10 cellular contexts compared by ENCODE assay signal in the genomic region with DNA sequence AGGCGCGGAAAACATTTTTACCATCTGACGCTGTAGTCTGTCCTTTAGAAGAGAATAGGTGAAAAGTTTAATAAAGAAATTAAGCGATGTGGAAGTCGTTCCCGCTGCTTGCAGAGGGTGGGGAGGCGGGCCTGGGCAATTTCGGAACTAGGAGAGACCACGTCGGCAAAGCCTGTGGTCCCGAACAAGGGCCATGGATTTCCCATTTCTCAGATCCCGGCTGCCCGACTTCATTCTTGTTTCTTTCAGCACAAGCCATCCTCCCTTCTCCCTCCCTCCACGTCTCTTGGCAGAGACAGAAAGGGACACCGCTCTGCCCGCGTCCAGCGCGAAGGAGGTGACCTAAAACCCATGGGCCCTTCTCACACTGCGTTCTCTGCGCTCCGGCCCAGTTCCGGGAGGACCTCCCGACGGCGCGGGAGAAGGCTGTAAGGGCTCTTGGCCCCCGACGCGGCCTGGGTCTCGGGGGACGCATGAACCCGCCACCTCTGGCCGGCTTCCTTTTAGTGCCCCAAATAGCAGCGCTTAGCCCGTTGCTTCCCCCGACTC.
DNase-seq lines count a peak whose midpoint lies in the region; ATAC-seq lines count a peak whose summit lies in the region.
"Had no signal": no experiment of that assay in that cellular context is flagged by ENCODE, and none has a peak within 500 bp of the region (broad histone marks: within the 10 kb centered on the region; RNA-seq: fewer than 3 reads in every experiment).

No MANE protein-coding gene starts in this region.

- H3K4me1 ChIP-seq in duodenal mucosa (ENCODE audit: control insufficient read depth in 1 of 2, insufficient read depth in 2 of 2, low read length in 2 of 2) (peaks cover 34 to 46% of the 10 kb centered on the region in 2 donors), mucosa of stomach (ENCODE audit: control insufficient read depth, insufficient read depth, low read length) (peaks cover 43% of the 10 kb centered on the region)

- H3K27me3 ChIP-seq in duodenal mucosa (ENCODE audit: control insufficient read depth in 1 of 2, insufficient read depth in 2 of 2, low read length in 2 of 2): peaks cover 36 to 45% of the 10 kb centered on the region in 2 donors
- peaks cover 54% of the 10 kb centered on the region for H3K27me3 ChIP-seq in mucosa of stomach (ENCODE audit: control insufficient read depth, insufficient read depth, low read length)

- H3K27me3 Mint-ChIP-seq in stimulated activated naive CD8-positive, alpha-beta T cell treated with anti-CD3 and anti-CD28 coated beads, Interleukin-15, Interleukin-2, amounts not matched to agents 100 ng/mL and 50 ng/mL, for 24 hours: peaks cover 39% of the 10 kb centered on the region

- no peaks in the 10 kb centered on the region for H3K9me3 Mint-ChIP-seq in stimulated activated naive CD8-positive, alpha-beta T cell treated with anti-CD3 and anti-CD28 coated beads, Interleukin-15, Interleukin-2, amounts not matched to agents 100 ng/mL and 50 ng/mL, for 24 hours

- H3K9ac ChIP-seq in duodenal mucosa (ENCODE audit: low read depth in 1 of 2, low read length in 2 of 2) (peak overlapping the region; percentile 6 to 60), mucosa of stomach (ENCODE audit: low read length) (peak overlapping the region; percentile 50)

- H3K27ac Mint-ChIP-seq in stimulated activated naive CD8-positive, alpha-beta T cell treated with anti-CD3 and anti-CD28 coated beads, Interleukin-15, Interleukin-2, amounts not matched to agents 100 ng/mL and 50 ng/mL, for 24 hours: peak overlapping the region; percentile 79

- H3K4me1 Mint-ChIP-seq in stimulated activated naive CD8-positive, alpha-beta T cell treated with anti-CD3 and anti-CD28 coated beads, Interleukin-15, Interleukin-2, amounts not matched to agents 100 ng/mL and 50 ng/mL, for 24 hours (ENCODE audit: low read depth): peaks cover 57% of the 10 kb centered on the region

- H3K4me3 ChIP-seq in duodenal mucosa (ENCODE audit: low read depth in 1 of 2, low read length in 2 of 2) (peak overlapping the region; percentile 65 to 75), mucosa of stomach (ENCODE audit: low read length) (peak overlapping the region; percentile 50)

- H3K4me3 Mint-ChIP-seq in stimulated activated naive CD8-positive, alpha-beta T cell treated with anti-CD3 and anti-CD28 coated beads, Interleukin-15, Interleukin-2, amounts not matched to agents 100 ng/mL and 50 ng/mL, for 24 hours: peak overlapping the region; percentile 84

- no peaks in the 10 kb centered on the region for H3K9me3 ChIP-seq in duodenal mucosa (ENCODE audit: control insufficient read depth in 1 of 2, low read length in 2 of 2)
- H3K9me3 ChIP-seq in mucosa of stomach (ENCODE audit: control insufficient read depth, low read length): no peaks in the 10 kb centered on the region

- H3K27ac ChIP-seq in duodenal mucosa (ENCODE audit: low read depth, low read length): no peak overlapping the region

- no peaks in the 10 kb centered on the region for H3K36me3 ChIP-seq in duodenal mucosa (ENCODE audit: control insufficient read depth in 1 of 2, insufficient read depth in 2 of 2, low read length in 2 of 2)
- H3K36me3 ChIP-seq in mucosa of stomach (ENCODE audit: control insufficient read depth, insufficient read depth, low read length): no peaks in the 10 kb centered on the region

- ATAC-seq in stimulated activated naive CD8-positive, alpha-beta T cell treated with anti-CD3 and anti-CD28 coated beads, Interleukin-15, Interleukin-2, amounts not matched to agents 100 U/mL and 50 U/mL, for 24 hours: no peak
- no peak for ATAC-seq in GM18861 (IDR thresholded peaks at IDR 0.05; ENCODE audit: unreplicated experiment)
- no peak for ATAC-seq in GM21737 (IDR thresholded peaks at IDR 0.05; ENCODE audit: unreplicated experiment)

- peaks cover 8% of the 10 kb centered on the region for H3K36me3 Mint-ChIP-seq in stimulated activated naive CD8-positive, alpha-beta T cell treated with anti-CD3 and anti-CD28 coated beads, Interleukin-15, Interleukin-2, amounts not matched to agents 100 ng/mL and 50 ng/mL, for 24 hours (ENCODE audit: low read depth)

- no peak for DNase-seq in stimulated activated naive CD8-positive, alpha-beta T cell treated with anti-CD3 and anti-CD28 coated beads, Interleukin-15, Interleukin-2, amounts not matched to agents 100 U/mL and 50 U/mL, for 24 hours
- no peak for DNase-seq in stimulated activated CD4-positive, alpha-beta T cell treated with anti-CD3 and anti-CD28 coated beads, Interleukin-2, amount 100 ng/mL, for 48 hours
- no peak for DNase-seq in NCI-H187 (lab: John Stamatoyannopoulos, UW)
- DNase-seq: DMS79 treated with DMSO at 0.1 percent for 48 hours, GOT3 had no signal
